Comparison of ENCODE assay signal across 29 cellular contexts in genomic region chr5:150321784-150322183, GRCh38. TPM values are rescaled to one million over a fixed set of nuclear protein-coding genes. Genes with fewer than 3 reads are reported as not detected.
DNase-seq lines count a peak whose midpoint lies in the region; ATAC-seq and TF ChIP-seq lines count a peak whose summit lies in the region.
"Had no signal": no experiment of that assay in that cellular context is flagged by ENCODE, and none has a peak within 500 bp of the region (broad histone marks: within the 10 kb centered on the region; RNA-seq: fewer than 3 reads in every experiment).

No MANE protein-coding gene starts in this region.

- no peak overlapping the region for H3K56ac ChIP-seq in IMR-90 (ENCODE audit: extremely low read depth, insufficient read depth, low read length)

- H3K9me3 ChIP-seq in IMR-90 (ENCODE audit: control insufficient read depth, insufficient read depth, low read length), result no peaks in the 10 kb centered on the region
- no peaks in the 10 kb centered on the region for H3K9me3 ChIP-seq in smooth muscle cell (replicated peaks; ENCODE audit: low read depth)
- H3K9me3 ChIP-seq: lower lobe of right lung, psoas muscle, upper lobe of left lung had no signal

- H4K20me1 ChIP-seq in IMR-90 (ENCODE audit: insufficient read depth, low read length) (peaks cover 3% of the 10 kb centered on the region; the same call in 1 of the 2 replicates), smooth muscle cell (ENCODE audit: low read depth) (no peaks in the 10 kb centered on the region)

- H3F3A ChIP-seq in smooth muscle cell (ENCODE audit: low read depth), result peaks cover 33% of the 10 kb centered on the region

- peaks cover 6% of the 10 kb centered on the region for H3K4me1 Mint-ChIP-seq in activated CD4-positive, alpha-beta T cell treated with anti-CD3 and anti-CD28 coated beads for 36 hours
- H3K4me1 Mint-ChIP-seq: naive thymus-derived CD8-positive, alpha-beta T cell; stimulated activated naive B cell treated with anti-CD40 and anti-IgM and Interleukin-4, amounts not matched to agents 10 μg/mL and 1 μg/mL and 100 μg/mL, for 72 hours had no signal

- H4K5ac ChIP-seq in IMR-90 (ENCODE audit: low read depth, low read length), result no peak overlapping the region

- no TSS peak for BruUV-seq in IMR-90 (replicated peaks; lab: Mats Ljungman, UMichigan)

- H3K14ac ChIP-seq in IMR-90 (replicated peaks; ENCODE audit: low read depth, low read length), result no peak overlapping the region

- H3K27me3 ChIP-seq in IMR-90 (ENCODE audit: control insufficient read depth, insufficient read depth, low read length) (no peaks in the 10 kb centered on the region), smooth muscle cell (ENCODE audit: low read depth) (no peaks in the 10 kb centered on the region)
- H3K27me3 ChIP-seq: upper lobe of left lung had no signal

- H3K4me3 ChIP-seq in IMR-90 (ENCODE audit: insufficient read depth, low read depth, low read length) (no peak overlapping the region), choroid plexus epithelial cell (ENCODE audit: low read depth, low read length) (no peak overlapping the region), fibroblast of villous mesenchyme (ENCODE audit: low read depth, low read length) (no peak overlapping the region), smooth muscle cell (no peak overlapping the region)
- H3K4me3 ChIP-seq: heart right ventricle, lower lobe of right lung, psoas muscle, SK-N-MC, upper lobe of left lung had no signal

- H3K36me3 ChIP-seq in IMR-90 (ENCODE audit: control insufficient read depth, insufficient read depth, low read length) (no peaks in the 10 kb centered on the region), smooth muscle cell (ENCODE audit: low read depth) (no peaks in the 10 kb centered on the region)
- H3K36me3 ChIP-seq: heart right ventricle, lower lobe of right lung, upper lobe of left lung had no signal

- H3K4me3 Mint-ChIP-seq in activated CD4-positive, alpha-beta T cell treated with anti-CD3 and anti-CD28 coated beads for 36 hours, result no peak overlapping the region
- H3K4me3 Mint-ChIP-seq: naive thymus-derived CD8-positive, alpha-beta T cell; stimulated activated naive B cell treated with anti-CD40 and anti-IgM and Interleukin-4, amounts not matched to agents 10 μg/mL and 1 μg/mL and 100 μg/mL, for 72 hours had no signal

- no peak overlapping the region for H2AK9ac ChIP-seq in IMR-90 (replicated peaks; ENCODE audit: low read depth, low read length, poor library complexity)

- WGBS in IMR-90 (ENCODE audit: extremely low coverage in 2 of 2, insufficient read length in 1 of 2), 2 experiments, result no CpG with 5 or more reads among the region's 1 CpG
- WGBS in smooth muscle cell (ENCODE audit: low lambda C conversion rate), result 75% methylated on average over 1 of the region's 1 CpG

- no peak overlapping the region for H3K27ac Mint-ChIP-seq in activated CD4-positive, alpha-beta T cell treated with anti-CD3 and anti-CD28 coated beads for 36 hours
- H3K27ac Mint-ChIP-seq: stimulated activated naive B cell treated with anti-CD40 and anti-IgM and Interleukin-4, amounts not matched to agents 10 μg/mL and 1 μg/mL and 100 μg/mL, for 72 hours had no signal

- peaks cover 37% of the 10 kb centered on the region for H3K9me1 ChIP-seq in IMR-90 (ENCODE audit: insufficient read depth, low read length)

- dilution Hi-C loops in IMR-90 (cut with HindIII; ENCODE audit: low sequenced_read_pairs, unreplicated experiment), result no loop called here

- H4K8ac ChIP-seq in IMR-90 (ENCODE audit: low read depth in 2 of 2, low read length in 2 of 2), result no peak overlapping the region

- H3K18ac ChIP-seq in IMR-90 (ENCODE audit: low read depth, low read length), result no peak overlapping the region

- H3K79me1 ChIP-seq in IMR-90 (ENCODE audit: low read depth in 1 of 2, low read length in 2 of 2), result peaks cover 0 to 8% of the 10 kb centered on the region in 2 experiments; a peak in 2 of 4 replicates

- H3K4me2 ChIP-seq in IMR-90 (ENCODE audit: low read depth, low read length), result no peak overlapping the region
- H3K4me2 ChIP-seq in smooth muscle cell, result no peak overlapping the region

- DNase-seq in IMR-90 (no peak), choroid plexus epithelial cell (ENCODE audit: low read depth) (peak; percentile 52), fibroblast of villous mesenchyme (ENCODE audit: low read depth) (peak; percentile 53), smooth muscle cell (lab: John Stamatoyannopoulos, UW; ENCODE audit: unreplicated experiment) (no peak)
- DNase-seq in activated CD4-positive, alpha-beta T cell treated with anti-CD3 and anti-CD28 coated beads for 1 hour, result no peak
- DNase-seq in activated CD4-positive, alpha-beta T cell treated with anti-CD3 and anti-CD28 coated beads for 36 hours, result no peak
- DNase-seq: activated CD4-positive, alpha-beta T cell treated with anti-CD3 and anti-CD28 coated beads, Interleukin-2, amount 50 U/mL, for 4 hours; activated CD4-positive, CD25-positive, alpha-beta regulatory T cell; activated gamma-delta T cell treated with Interleukin-2 at 50 U/mL for 16 hours; activated T-cell treated with anti-CD3 and anti-CD28 coated beads, Interleukin-2, amount 50 U/mL, for 48 hours; central memory CD4-positive, alpha-beta T cell; DMS79; GDM1; heart right ventricle; KBM-7; lower lobe of right lung; naive thymus-derived CD8-positive, alpha-beta T cell; NCI-H1092 treated with DMSO at 0.1 percent for 48 hours; NCI-H187; NCI-H2171 treated with DMSO at 0.1 percent for 48 hours; NCI-H510A; psoas muscle; stimulated activated naive B cell treated with anti-CD40 and anti-IgM and Interleukin-4, amounts not matched to agents 10 μg/mL and 1 μg/mL and 100 μg/mL, for 72 hours; substantia nigra; T-helper 1 cell; upper lobe of left lung had no signal

- no peak overlapping the region for H3K27ac ChIP-seq in IMR-90 (ENCODE audit: insufficient read depth, low read length)
- H3K27ac ChIP-seq in smooth muscle cell (ENCODE audit: low read depth), result peak overlapping the region; percentile 75
- H3K27ac ChIP-seq: heart right ventricle, lower lobe of right lung, psoas muscle, SK-N-MC, upper lobe of left lung had no signal

- H2AK5ac ChIP-seq in IMR-90 (ENCODE audit: low read depth, low read length), result peak overlapping the region; percentile 53; the same call in 1 of the 2 replicates

- no peak overlapping the region for H3K9ac ChIP-seq in IMR-90 (ENCODE audit: low read depth, low read length)
- no peak overlapping the region for H3K9ac ChIP-seq in smooth muscle cell (ENCODE audit: low read depth)

- H2AFZ ChIP-seq in IMR-90 (replicated peaks; ENCODE audit: low read length, poor library complexity) (no peak overlapping the region), smooth muscle cell (ENCODE audit: low read depth) (no peak overlapping the region)

- CTCF ChIA-PET in IMR-90 (lab: Yijun Ruan, JAX), result interaction anchor here (0.9 kb wide), 1 partner anchor 15 kb away, joined by 3 read pairs; no protein-coding TSS in a partner anchor
- CTCF ChIA-PET in activated CD4-positive, alpha-beta T cell treated with anti-CD3 and anti-CD28 coated beads for 36 hours (lab: Charles Lee), result interaction anchor here (0.6 kb wide), 2 partner anchors 27 to 62 kb away, joined by 3 read pairs; no protein-coding TSS in a partner anchor

- 0 out of 2 replicates have a peak overlapping the region, but pooled peaks have one; percentile 28 for H2BK120ac ChIP-seq in IMR-90 (ENCODE audit: low read depth, low read length)

- no peaks in the 10 kb centered on the region for H3K79me2 ChIP-seq in smooth muscle cell (ENCODE audit: low read depth)

- H3K4me1 ChIP-seq in IMR-90 (ENCODE audit: control insufficient read depth, insufficient read depth, low read length), result peaks cover 30% of the 10 kb centered on the region
- H3K4me1 ChIP-seq in smooth muscle cell (ENCODE audit: low read depth), result peaks cover 34% of the 10 kb centered on the region
- H3K4me1 ChIP-seq: lower lobe of right lung had no signal

- TF ChIP-seq CTCF in IMR-90 (conservative IDR thresholded peaks at IDR 0.05; ENCODE audit: low read depth, low read length) (no peak), choroid plexus epithelial cell (conservative IDR thresholded peaks at IDR 0.05; ENCODE audit: low read depth, low read length) (no peak), fibroblast of villous mesenchyme (IDR thresholded peaks at IDR 0.05; ENCODE audit: insufficient read depth, low read depth, low read length) (no peak), smooth muscle cell (IDR thresholded peaks at IDR 0.05; ENCODE audit: borderline replicate concordance, insufficient read depth, poor library complexity, severe bottlenecking) (no peak)

- 0 out of 2 replicates have a peak overlapping the region, but pooled peaks have one; percentile 69 for H2BK20ac ChIP-seq in IMR-90 (ENCODE audit: low read depth, low read length)

- H2BK15ac ChIP-seq in IMR-90 (ENCODE audit: low read depth, low read length), result peak overlapping the region; percentile 66; the same call in 1 of the 3 replicates

- H4K91ac ChIP-seq in IMR-90 (ENCODE audit: insufficient read depth, low read depth, low read length), result no peak overlapping the region

- H3K9me3 Mint-ChIP-seq in activated CD4-positive, alpha-beta T cell treated with anti-CD3 and anti-CD28 coated beads for 36 hours (ENCODE audit: low read depth), result no peaks in the 10 kb centered on the region
- H3K9me3 Mint-ChIP-seq: stimulated activated naive B cell treated with anti-CD40 and anti-IgM and Interleukin-4, amounts not matched to agents 10 μg/mL and 1 μg/mL and 100 μg/mL, for 72 hours had no signal

- H2BK5ac ChIP-seq in IMR-90 (ENCODE audit: low read depth, low read length, poor library complexity, severe bottlenecking), result no peak overlapping the region

- TF ChIP-seq POLR2A in IMR-90 (IDR thresholded peaks at IDR 0.05; ENCODE audit: low read depth, low read length), result no peak

- ATAC-seq in IMR-90 (ENCODE audit: low read depth), result no peak
- no peak for ATAC-seq in HG02588 (IDR thresholded peaks at IDR 0.05; ENCODE audit: unreplicated experiment)
- no peak for ATAC-seq in activated CD4-positive, alpha-beta T cell treated with anti-CD3 and anti-CD28 coated beads for 36 hours
- ATAC-seq: heart right ventricle; lower lobe of right lung; naive thymus-derived CD8-positive, alpha-beta T cell; psoas muscle; stimulated activated naive B cell treated with anti-CD40 and anti-IgM and Interleukin-4, amounts not matched to agents 10 μg/mL and 1 μg/mL and 100 μg/mL, for 72 hours had no signal

- intact Hi-C loops in IMR-90 (cut with micrococcal nuclease), result no loop called here
- intact Hi-C loops in activated CD4-positive, alpha-beta T cell treated with anti-CD3 and anti-CD28 coated beads for 36 hours (cut with DNase I, micrococcal nuclease), result no loop called here

- POLR2A ChIA-PET in IMR-90 (lab: Charles Lee; ENCODE audit: unreplicated experiment), result no interaction called here
- POLR2A ChIA-PET in activated CD4-positive, alpha-beta T cell treated with anti-CD3 and anti-CD28 coated beads for 36 hours (lab: Charles Lee), result no interaction called here

- H3K23ac ChIP-seq in IMR-90 (ENCODE audit: low read depth, low read length), result no peak overlapping the region

- H3K36me3 Mint-ChIP-seq in activated CD4-positive, alpha-beta T cell treated with anti-CD3 and anti-CD28 coated beads for 36 hours (ENCODE audit: low read depth), result no peaks in the 10 kb centered on the region
- H3K36me3 Mint-ChIP-seq: stimulated activated naive B cell treated with anti-CD40 and anti-IgM and Interleukin-4, amounts not matched to agents 10 μg/mL and 1 μg/mL and 100 μg/mL, for 72 hours had no signal

- H3K27me3 Mint-ChIP-seq in activated CD4-positive, alpha-beta T cell treated with anti-CD3 and anti-CD28 coated beads for 36 hours, result peaks cover 3% of the 10 kb centered on the region

- TF ChIP-seq RAD21 in IMR-90 (IDR thresholded peaks at IDR 0.05; ENCODE audit: low read length), result no peak

- H3K4ac ChIP-seq in IMR-90 (ENCODE audit: low read depth, low read length), result peak overlapping the region; percentile 23; the same call in 1 of the 2 replicates

- in situ Hi-C loops in IMR-90 (cut with MboI; ENCODE audit: low sequenced_read_pairs), result no loop called here

RNA-seq across cellular contexts. Expression of gene ARSI, which starts 19.1 kb away (rescaled TPM):
- total RNA-seq in IMR-90 (2012; rRNA removed) (15.0 and 15.2 TPM in 2 replicates), fibroblast of villous mesenchyme (13.8 and 23.5 TPM in 2 replicates), smooth muscle cell (68.9 and 72.8 TPM in 2 replicates)
- polyA plus RNA-seq in IMR-90 (2012; rRNA removed) (14.8 and 15.5 TPM in 2 replicates), smooth muscle cell (55.9 and 87.6 TPM in 2 replicates)
- polyA plus RNA-seq in IMR-90 (2012; cell fraction: cytosol; rRNA removed), result 10.1 and 22.7 TPM in 2 replicates
- 3.4 and 9.5 TPM in 2 replicates for polyA plus RNA-seq in IMR-90 (2012; cell fraction: nucleus; rRNA removed; ENCODE audit: low replicate concordance)
- not detected for total RNA-seq in activated CD4-positive, alpha-beta T cell treated with anti-CD3 and anti-CD28 coated beads for 36 hours
- total RNA-seq: naive thymus-derived CD8-positive, alpha-beta T cell had no signal
- polyA plus RNA-seq: naive thymus-derived CD8-positive, alpha-beta T cell; psoas muscle had no signal

RNA-seq across cellular contexts. Expression of gene CAMK2A, which starts 32.2 kb away (rescaled TPM):
- under 0.01 and 0.18 TPM in 2 replicates for total RNA-seq in IMR-90 (2012; rRNA removed)
- 0.17 and 0.19 TPM in 2 replicates for polyA plus RNA-seq in IMR-90 (2012; rRNA removed)
- 0.11 and 0.24 TPM in 2 replicates for polyA plus RNA-seq in IMR-90 (2012; cell fraction: cytosol; rRNA removed)
- polyA plus RNA-seq in IMR-90 (2012; cell fraction: nucleus; rRNA removed; ENCODE audit: low replicate concordance), result 1.5 and 2.4 TPM in 2 replicates
- 1.3 TPM in 2 replicates for total RNA-seq in fibroblast of villous mesenchyme
- total RNA-seq in smooth muscle cell, result 1.6 and 2.2 TPM in 2 replicates
- 0.83 and 1.1 TPM in 2 replicates for polyA plus RNA-seq in smooth muscle cell
- total RNA-seq in activated CD4-positive, alpha-beta T cell treated with anti-CD3 and anti-CD28 coated beads for 36 hours, result not detected
- total RNA-seq: dermis blood vessel endothelial cell; naive thymus-derived CD8-positive, alpha-beta T cell had no signal
- polyA plus RNA-seq: naive thymus-derived CD8-positive, alpha-beta T cell had no signal

RNA-seq across cellular contexts. Expression of gene TCOF1, which starts 35.7 kb away (rescaled TPM):
- total RNA-seq in IMR-90 (2012; rRNA removed) (18.3 and 19.7 TPM in 2 replicates), fibroblast of villous mesenchyme (19.0 and 23.7 TPM in 2 replicates), smooth muscle cell (12.7 and 16.0 TPM in 2 replicates)
- polyA plus RNA-seq in IMR-90 (2012; rRNA removed) (18.2 and 18.8 TPM in 2 replicates), smooth muscle cell (25.9 and 27.6 TPM in 2 replicates)
- 11.7 and 14.4 TPM in 2 replicates for polyA plus RNA-seq in IMR-90 (2012; cell fraction: cytosol; rRNA removed)
- polyA plus RNA-seq in IMR-90 (2012; cell fraction: nucleus; rRNA removed; ENCODE audit: low replicate concordance), result 43.7 and 51.8 TPM in 2 replicates
- 100 to 1,000 TPM; 113 to 145 TPM for total RNA-seq in activated CD4-positive, alpha-beta T cell treated with anti-CD3 and anti-CD28 coated beads for 36 hours

Comparison
In these comparisons a context has a peak if more than half of its experiments do, and no peak if none do; other contexts are left out.
1. DNase-seq: peak in choroid plexus epithelial cell (single experiment) and fibroblast of villous mesenchyme (single experiment); none in IMR-90 (single experiment), smooth muscle cell (single experiment), activated CD4-positive, alpha-beta T cell treated with anti-CD3 and anti-CD28 coated beads for 1 hour (single experiment) and activated CD4-positive, alpha-beta T cell treated with anti-CD3 and anti-CD28 coated beads for 36 hours (single experiment).
2. RNA of gene ARSI, which starts 19.1 kb away (total RNA-seq): 68.9 to 72.8 TPM in smooth muscle cell, 15.0 to 15.2 TPM in IMR-90 and 13.8 to 23.5 TPM in fibroblast of villous mesenchyme; not detected in activated CD4-positive, alpha-beta T cell treated with anti-CD3 and anti-CD28 coated beads for 36 hours; every median in the first group is over 10 times any median in the second.